In the genomic region with DNA sequence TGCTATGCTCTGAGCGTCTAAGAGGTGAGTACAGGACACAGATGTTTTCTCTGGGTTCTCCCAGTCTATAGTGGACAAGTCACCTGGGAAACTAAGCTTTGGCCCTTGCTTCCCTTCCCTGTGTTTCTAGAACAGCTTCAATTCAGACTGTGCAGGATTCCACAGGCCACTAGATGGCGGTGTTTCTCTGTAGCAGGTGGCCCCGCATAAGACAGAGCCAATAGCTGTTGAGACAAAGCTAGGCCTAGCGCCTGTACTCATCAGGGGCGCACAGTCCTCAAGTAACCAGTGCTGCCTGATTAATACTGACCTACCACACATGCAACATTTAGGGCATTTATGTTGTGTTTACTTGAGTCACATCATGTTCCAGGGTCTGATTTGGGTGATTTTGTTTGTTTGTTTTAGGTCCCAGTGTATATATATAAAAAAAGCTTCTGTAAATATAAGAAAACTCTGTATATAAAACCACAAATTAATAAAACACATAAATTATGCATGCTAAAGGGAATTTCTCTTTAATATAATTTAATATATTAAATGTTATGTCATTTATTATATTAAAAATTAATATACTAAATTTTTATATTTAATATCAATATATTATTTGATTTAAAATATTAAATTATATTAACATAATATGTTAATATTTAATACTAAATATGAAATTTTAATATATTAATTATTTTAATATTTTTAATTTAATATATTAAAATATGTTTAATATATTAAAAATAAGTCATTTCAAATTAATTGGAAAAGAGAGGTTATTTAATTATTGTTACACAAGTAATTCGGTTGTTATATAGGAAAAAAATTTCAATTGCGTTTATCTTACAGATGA, we compare ENCODE assay signal across 9 cellular contexts.
A peak's percentile ranks its signal among the peaks of the same experiment; 100 is the strongest.
DNase-seq lines count a peak whose midpoint lies in the region; ATAC-seq and TF ChIP-seq lines count a peak whose summit lies in the region.
"Had no signal": no experiment of that assay in that cellular context is flagged by ENCODE, and none has a peak within 500 bp of the region (broad histone marks: within the 10 kb centered on the region; RNA-seq: fewer than 3 reads in every experiment).

No MANE protein-coding gene starts in this region.

- H3K4me3 ChIP-seq in right atrium auricular region: no peak overlapping the region
- H3K4me3 ChIP-seq: BLaER1 treated with 17β-estradiol and CSF1 and Interleukin-3, amounts not matched to agents 10 nM and 100 nM had no signal

- intact Hi-C loops in sciatic nerve (cut with DNase I): no loop called here

- H3K36me3 ChIP-seq in right atrium auricular region: no peaks in the 10 kb centered on the region
- H3K36me3 ChIP-seq: BLaER1 treated with 17β-estradiol and CSF1 and Interleukin-3, amounts not matched to agents 10 nM and 100 nM had no signal

- peak; percentile 85 to 96 for TF ChIP-seq CTCF in right atrium auricular region (IDR thresholded peaks at IDR 0.05)

- H3K27me3 ChIP-seq in right atrium auricular region: no peaks in the 10 kb centered on the region

- no peak overlapping the region for H3K27ac ChIP-seq in right atrium auricular region
- H3K27ac ChIP-seq: BLaER1 treated with 17β-estradiol and CSF1 and Interleukin-3, amounts not matched to agents 10 nM and 100 nM had no signal

- DNase-seq in 8988T (peak; percentile 66), NCI-H187 treated with DMSO at 0.1 percent for 48 hours (lab: John Stamatoyannopoulos, UW) (peak; percentile 86), T-helper 1 cell (peak; percentile 30 to 79 (median 67)), amniotic stem cell (lab: John Stamatoyannopoulos, UW) (peak; percentile 86), right atrium auricular region (ENCODE audit: low spot score) (peak; percentile 92), sciatic nerve (ENCODE audit: low spot score) (peak; percentile 93)

- ATAC-seq in GM18511 (IDR thresholded peaks at IDR 0.05; ENCODE audit: unreplicated experiment): peak; percentile 99
- peak; percentile 95 for ATAC-seq in HG02973 (IDR thresholded peaks at IDR 0.05; ENCODE audit: unreplicated experiment)
- peak; percentile 93 for ATAC-seq in sciatic nerve

- H3K4me1 ChIP-seq in right atrium auricular region: peaks cover 0 to 11% of the 10 kb centered on the region in 2 donors

- H3K9me3 ChIP-seq in right atrium auricular region: no peaks in the 10 kb centered on the region
